In the genomic region with DNA sequence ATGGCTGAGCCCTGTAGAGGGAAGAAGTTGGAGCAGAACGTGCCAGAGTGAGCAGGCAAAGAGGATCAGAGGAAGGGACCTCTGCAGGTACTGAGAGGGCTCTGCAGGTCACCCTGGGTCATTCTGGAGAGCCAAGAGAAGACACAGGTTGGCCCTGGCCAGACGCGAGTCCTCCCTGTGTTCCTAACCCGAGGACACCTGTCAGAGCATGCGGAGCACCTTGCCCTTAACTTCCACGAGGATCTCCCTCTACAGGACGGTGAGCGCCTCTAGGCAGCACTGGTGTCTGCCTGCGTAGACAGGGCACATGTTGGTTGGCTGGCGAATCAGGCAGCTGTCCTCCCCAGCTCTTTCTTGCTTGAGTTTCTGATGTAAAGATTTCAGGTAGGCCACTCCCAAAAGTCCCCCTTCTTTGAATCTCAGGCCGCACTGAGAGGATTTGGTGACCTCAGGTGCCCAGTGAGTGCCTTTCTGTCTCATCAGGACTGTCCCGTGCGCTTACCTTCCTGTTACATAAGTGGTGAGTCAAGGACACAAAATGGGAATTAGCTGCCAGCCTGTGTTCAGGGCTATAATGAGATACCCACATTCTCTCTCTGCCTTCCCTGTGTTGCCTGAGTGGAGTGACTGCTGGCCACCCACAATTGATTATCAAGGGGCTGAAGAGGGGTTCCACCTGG, we compare ENCODE assay signal across 10 cellular contexts. TPM values are rescaled to one million over a fixed set of nuclear protein-coding genes. Genes with fewer than 3 reads are reported as not detected.
DNase-seq lines count a peak whose midpoint lies in the region; ATAC-seq and TF ChIP-seq lines count a peak whose summit lies in the region.
"Had no signal": no experiment of that assay in that cellular context is flagged by ENCODE, and none has a peak within 500 bp of the region (broad histone marks: within the 10 kb centered on the region; RNA-seq: fewer than 3 reads in every experiment).

No MANE protein-coding gene starts in this region.

- H4K20me1 ChIP-seq in MM.1S (ENCODE audit: insufficient read depth, low read length), result no peaks in the 10 kb centered on the region; the same call in 1 of the 2 replicates

- TF ChIP-seq CTCF in activated B cell treated with CpG ODN at 0.5 μM for 24 hours (IDR thresholded peaks at IDR 0.05) (no peak), testis (IDR thresholded peaks at IDR 0.05) (no peak), MM.1S (IDR thresholded peaks at IDR 0.05; ENCODE audit: low read length) (no peak)

- H3K4me3 Mint-ChIP-seq in activated B cell treated with CpG ODN at 0.5 μM for 24 hours (no peak overlapping the region), memory B cell (no peak overlapping the region)
- H3K4me3 Mint-ChIP-seq in effector memory CD8-positive, alpha-beta T cell, result peak overlapping the region in 1 of 2 donors; percentile 60

- H3K27ac ChIP-seq in testis (peak overlapping the region; percentile 51 to 68), MM.1S (ENCODE audit: low read length) (no peak overlapping the region)

- no peaks in the 10 kb centered on the region for H3K9me2 ChIP-seq in MM.1S (replicated peaks; ENCODE audit: insufficient read depth, low read length)

- peak overlapping the region; percentile 18 for H3K27ac Mint-ChIP-seq in activated B cell treated with CpG ODN at 0.5 μM for 24 hours
- peak overlapping the region; percentile 72 to 89 for H3K27ac Mint-ChIP-seq in effector memory CD8-positive, alpha-beta T cell
- H3K27ac Mint-ChIP-seq in memory B cell, result peak overlapping the region; percentile 39

- no peak overlapping the region for H3K4me2 ChIP-seq in MM.1S (ENCODE audit: low read depth, low read length)

- 85 to 87% methylated on average over 8 to 13 of the region's 13 CpGs for WGBS in testis, 2 donors

- TF ChIP-seq POLR2A in testis (IDR thresholded peaks at IDR 0.05), result no peak

- CTCF ChIA-PET in activated B cell treated with CpG ODN at 0.5 μM for 24 hours (lab: Charles Lee), result no interaction called here

- no peaks in the 10 kb centered on the region for H3K27me3 ChIP-seq in testis
- H3K27me3 ChIP-seq in MM.1S (replicated peaks; ENCODE audit: insufficient read depth, low read length), result no peaks in the 10 kb centered on the region
- H3K27me3 ChIP-seq: breast epithelium had no signal

- H3K36me3 Mint-ChIP-seq in activated B cell treated with CpG ODN at 0.5 μM for 24 hours (ENCODE audit: low read depth) (peaks cover 77% of the 10 kb centered on the region), memory B cell (peaks cover 15% of the 10 kb centered on the region)
- H3K36me3 Mint-ChIP-seq in effector memory CD8-positive, alpha-beta T cell (ENCODE audit: insufficient read depth), result peaks cover 4% of the 10 kb centered on the region

- H3K9me3 Mint-ChIP-seq in activated B cell treated with CpG ODN at 0.5 μM for 24 hours (no peaks in the 10 kb centered on the region), memory B cell (no peaks in the 10 kb centered on the region)
- no peaks in the 10 kb centered on the region for H3K9me3 Mint-ChIP-seq in effector memory CD8-positive, alpha-beta T cell

- H3K9me3 ChIP-seq in testis (no peaks in the 10 kb centered on the region), MM.1S (replicated peaks; ENCODE audit: insufficient read depth, low read length) (no peaks in the 10 kb centered on the region)
- H3K9me3 ChIP-seq: breast epithelium, mucosa of descending colon had no signal

- H3K79me2 ChIP-seq in MM.1S (ENCODE audit: low read length), result peaks cover 72% of the 10 kb centered on the region

- H3F3A ChIP-seq in MM.1S (ENCODE audit: insufficient read depth, low read length), result no peaks in the 10 kb centered on the region

- H2AFZ ChIP-seq in MM.1S (ENCODE audit: low read length), result no peak overlapping the region

- H3K4me1 Mint-ChIP-seq in activated B cell treated with CpG ODN at 0.5 μM for 24 hours (peaks cover 34% of the 10 kb centered on the region), memory B cell (peaks cover 26% of the 10 kb centered on the region)
- peaks cover 46 to 49% of the 10 kb centered on the region in 2 donors for H3K4me1 Mint-ChIP-seq in effector memory CD8-positive, alpha-beta T cell (ENCODE audit: low read depth in 2 of 2)

- H3K27me3 Mint-ChIP-seq in activated B cell treated with CpG ODN at 0.5 μM for 24 hours, result no peaks in the 10 kb centered on the region
- H3K27me3 Mint-ChIP-seq in effector memory CD8-positive, alpha-beta T cell, result no peaks in the 10 kb centered on the region
- H3K27me3 Mint-ChIP-seq in memory B cell, result no peaks in the 10 kb centered on the region

- H3K36me3 ChIP-seq in testis (ENCODE audit: low read depth, missing control alignments) (no peaks in the 10 kb centered on the region), MM.1S (replicated peaks; ENCODE audit: insufficient read depth, low read length) (no peaks in the 10 kb centered on the region)
- H3K36me3 ChIP-seq: breast epithelium had no signal

- H3K9ac ChIP-seq in MM.1S (ENCODE audit: low read length), result no peak overlapping the region

- DNase-seq in activated B cell treated with CpG ODN at 0.5 μM for 24 hours (no peak), memory B cell (ENCODE audit: low spot score in 2 of 2) (no peak), testis (no peak), MM.1S (no peak), SHP77 (lab: John Stamatoyannopoulos, UW) (no peak)
- DNase-seq in effector memory CD8-positive, alpha-beta T cell, result no peak
- DNase-seq: NCI-H2081 treated with DMSO at 0.1 percent for 48 hours had no signal

- intact Hi-C loops in activated B cell treated with CpG ODN at 0.5 μM for 24 hours (cut with micrococcal nuclease) (no loop called here), testis (cut with DNase I; ENCODE audit: low total_unique reads) (no loop called here)

- H3K4me3 ChIP-seq in testis (no peak overlapping the region), MM.1S (ENCODE audit: low read length) (no peak overlapping the region)
- H3K4me3 ChIP-seq: breast epithelium, mucosa of descending colon had no signal

- peaks cover 17% of the 10 kb centered on the region for H3K4me1 ChIP-seq in testis
- no peaks in the 10 kb centered on the region for H3K4me1 ChIP-seq in MM.1S (ENCODE audit: low read length)
- H3K4me1 ChIP-seq: breast epithelium had no signal

- POLR2A ChIA-PET in activated B cell treated with CpG ODN at 0.5 μM for 24 hours (lab: Charles Lee), result no interaction called here

- ATAC-seq in activated B cell treated with CpG ODN at 0.5 μM for 24 hours (ENCODE audit: low read depth) (no peak), memory B cell (ENCODE audit: low read depth) (no peak), HG03520 (IDR thresholded peaks at IDR 0.05; ENCODE audit: unreplicated experiment) (no peak)
- no peak for ATAC-seq in effector memory CD8-positive, alpha-beta T cell (replicated peaks)
- ATAC-seq: mucosa of descending colon had no signal

RNA-seq across cellular contexts. Expression of gene MPRIP, which starts 45.3 kb away (rescaled TPM):
- 206 and 231 TPM in 2 replicates for total RNA-seq in activated B cell treated with CpG ODN at 0.5 μM for 24 hours
- 100 to 1,000 TPM; 304 to 337 TPM for total RNA-seq in testis
- polyA plus RNA-seq in testis (ENCODE audit: insufficient read depth, low read depth, low replicate concordance), result 191 TPM

Comparison
In these comparisons a context has a peak if more than half of its experiments do, and no peak if none do; other contexts are left out.
1. H3K27ac Mint-ChIP-seq: peak in every context shown above with its lines; median percentile 80 in effector memory CD8-positive, alpha-beta T cell; 39 in memory B cell; 18 in activated B cell treated with CpG ODN at 0.5 μM for 24 hours.